ENCODE assay signal across 17 cellular contexts in genomic region chr3:171939578-171939977, GRCh38.
DNase-seq lines count a peak whose midpoint lies in the region; ATAC-seq and TF ChIP-seq lines count a peak whose summit lies in the region.
"Had no signal": no experiment of that assay in that cellular context is flagged by ENCODE, and none has a peak within 500 bp of the region (broad histone marks: within the 10 kb centered on the region; RNA-seq: fewer than 3 reads in every experiment).

No MANE protein-coding gene starts in this region.

- no peaks in the 10 kb centered on the region for H3K27me3 ChIP-seq in GM23338 (ENCODE audit: insufficient read depth)
- no peaks in the 10 kb centered on the region for H3K27me3 ChIP-seq in endodermal cell (ENCODE audit: control insufficient read depth, insufficient read depth, low read length, poor library complexity, severe bottlenecking)
- H3K27me3 ChIP-seq in SJCRH30, result no peaks in the 10 kb centered on the region

- no peaks in the 10 kb centered on the region for H3F3A ChIP-seq in GM23338 (replicated peaks; ENCODE audit: low read depth)

- no peaks in the 10 kb centered on the region for H3K27me3 Mint-ChIP-seq in GM23338 (ENCODE audit: insufficient read depth, low read depth, poor library complexity)
- H3K27me3 Mint-ChIP-seq in endodermal cell (ENCODE audit: insufficient read depth), result no peaks in the 10 kb centered on the region
- no peaks in the 10 kb centered on the region for H3K27me3 Mint-ChIP-seq in nephron (ENCODE audit: low read depth)
- peaks cover 3% of the 10 kb centered on the region for H3K27me3 Mint-ChIP-seq in activated CD4-positive, alpha-beta T cell treated with anti-CD3 and anti-CD28 coated beads for 36 hours

- 54% methylated on average over 2 of the region's 2 CpGs for WGBS in endodermal cell (ENCODE audit: insufficient coverage in 1 of 2, insufficient read length in 1 of 2), 2 experiments

- H3K27ac Mint-ChIP-seq in GM23338 (no peak overlapping the region), endodermal cell (no peak overlapping the region), nephron (peak overlapping the region; percentile 54 to 81 (median 73))
- H3K27ac Mint-ChIP-seq in activated CD4-positive, alpha-beta T cell treated with anti-CD3 and anti-CD28 coated beads for 36 hours, result no peak overlapping the region
- H3K27ac Mint-ChIP-seq: CD4-positive, alpha-beta memory T cell had no signal

- H3K4me3 ChIP-seq in GM23338 (no peak overlapping the region), endodermal cell (ENCODE audit: low read length) (peak overlapping the region; percentile 59), SJCRH30 (no peak overlapping the region)
- H3K4me3 ChIP-seq: A549 had no signal

- ATAC-seq in GM23338, result no peak
- ATAC-seq in activated CD4-positive, alpha-beta T cell treated with anti-CD3 and anti-CD28 coated beads for 36 hours, result no peak
- ATAC-seq: A549 had no signal

- no peaks in the 10 kb centered on the region for H3K4me1 ChIP-seq in GM23338 (ENCODE audit: insufficient read depth)
- peaks cover 11% of the 10 kb centered on the region for H3K4me1 ChIP-seq in endodermal cell (ENCODE audit: control insufficient read depth, insufficient read depth, low read length)
- no peaks in the 10 kb centered on the region; the same call in 1 of the 2 replicates for H3K4me1 ChIP-seq in SJCRH30

- H3K4me2 ChIP-seq in GM23338, result no peak overlapping the region
- H3K4me2 ChIP-seq: A549 had no signal

- no peaks in the 10 kb centered on the region; the same call in 2 of the 3 replicates for H3K9me3 Mint-ChIP-seq in GM23338
- H3K9me3 Mint-ChIP-seq in endodermal cell, result peaks cover 4% of the 10 kb centered on the region
- no peaks in the 10 kb centered on the region for H3K9me3 Mint-ChIP-seq in nephron
- H3K9me3 Mint-ChIP-seq in activated CD4-positive, alpha-beta T cell treated with anti-CD3 and anti-CD28 coated beads for 36 hours (ENCODE audit: low read depth), result no peaks in the 10 kb centered on the region

- no peak for DNase-seq in GM23338 (ENCODE audit: low spot score)
- peak; percentile 81 for DNase-seq in endodermal cell
- DNase-seq in left kidney (ENCODE audit: low read depth, low spot score), result peak; percentile 52
- DNase-seq in AG08395 (ENCODE audit: low spot score), result no peak
- no peak for DNase-seq in SJCRH30
- no peak for DNase-seq in activated CD4-positive, alpha-beta T cell treated with anti-CD3 and anti-CD28 coated beads for 36 hours
- DNase-seq: 8988T, ACHN, C1 segment of cervical spinal cord, COR-L47, DMS53, DMS79 treated with DMSO at 0.1 percent for 48 hours, H7, HCEC 1CT had no signal

- POLR2A ChIA-PET in activated CD4-positive, alpha-beta T cell treated with anti-CD3 and anti-CD28 coated beads for 36 hours (lab: Charles Lee), result no interaction called here

- no peak for TF ChIP-seq CTCF in GM23338 (conservative IDR thresholded peaks at IDR 0.05; ENCODE audit: low read depth in 2 of 2)
- TF ChIP-seq CTCF in endodermal cell (conservative IDR thresholded peaks at IDR 0.05), result no peak
- no peak for TF ChIP-seq CTCF in nephron (IDR thresholded peaks at IDR 0.05; ENCODE audit: unreplicated experiment in 3 of 3)

- intact Hi-C loops in activated CD4-positive, alpha-beta T cell treated with anti-CD3 and anti-CD28 coated beads for 36 hours (cut with DNase I, micrococcal nuclease), result no loop called here

- H3K9me3 ChIP-seq in endodermal cell (ENCODE audit: control insufficient read depth, low read length) (peaks cover 9% of the 10 kb centered on the region), SJCRH30 (replicated peaks) (no peaks in the 10 kb centered on the region)
- H3K9me3 ChIP-seq: A549 had no signal

- H3K4me3 Mint-ChIP-seq in GM23338 (no peak overlapping the region), endodermal cell (no peak overlapping the region), nephron (no peak overlapping the region)
- H3K4me3 Mint-ChIP-seq in activated CD4-positive, alpha-beta T cell treated with anti-CD3 and anti-CD28 coated beads for 36 hours, result no peak overlapping the region
- H3K4me3 Mint-ChIP-seq: CD4-positive, alpha-beta memory T cell had no signal

- no peaks in the 10 kb centered on the region for H3K36me3 ChIP-seq in GM23338 (ENCODE audit: insufficient read depth)
- no peaks in the 10 kb centered on the region for H3K36me3 ChIP-seq in endodermal cell (ENCODE audit: control insufficient read depth, insufficient read depth, low read length)
- no peaks in the 10 kb centered on the region for H3K36me3 ChIP-seq in SJCRH30

- no peaks in the 10 kb centered on the region for H3K79me2 ChIP-seq in GM23338 (replicated peaks; ENCODE audit: insufficient read depth)

- no peaks in the 10 kb centered on the region for H3K36me3 Mint-ChIP-seq in GM23338 (ENCODE audit: low read depth)
- no peaks in the 10 kb centered on the region for H3K36me3 Mint-ChIP-seq in endodermal cell (ENCODE audit: low read depth)
- no peaks in the 10 kb centered on the region for H3K36me3 Mint-ChIP-seq in nephron (ENCODE audit: low read depth)
- H3K36me3 Mint-ChIP-seq in activated CD4-positive, alpha-beta T cell treated with anti-CD3 and anti-CD28 coated beads for 36 hours (ENCODE audit: low read depth), result no peaks in the 10 kb centered on the region
- H3K36me3 Mint-ChIP-seq: CD4-positive, alpha-beta memory T cell had no signal

- H3K9ac ChIP-seq in endodermal cell (ENCODE audit: extremely low read depth, low read length, poor library complexity, severe bottlenecking), result no peak overlapping the region

- CTCF ChIA-PET in activated CD4-positive, alpha-beta T cell treated with anti-CD3 and anti-CD28 coated beads for 36 hours (lab: Charles Lee), result no interaction called here

- H4K20me1 ChIP-seq in GM23338 (replicated peaks; ENCODE audit: insufficient read depth), result no peaks in the 10 kb centered on the region

- H2AFZ ChIP-seq in GM23338, result 0 out of 2 replicates have a peak overlapping the region, but pooled peaks have one; percentile 6

- H3K9me2 ChIP-seq in GM23338 (ENCODE audit: insufficient read depth), result peaks cover 7% of the 10 kb centered on the region; the same call in 1 of the 2 replicates

- H3K27ac ChIP-seq in GM23338 (ENCODE audit: low read depth) (no peak overlapping the region), endodermal cell (ENCODE audit: low read depth, low read length) (no peak overlapping the region), SJCRH30 (no peak overlapping the region)

- H3K4me1 Mint-ChIP-seq in GM23338, result peaks cover 18% of the 10 kb centered on the region
- H3K4me1 Mint-ChIP-seq in endodermal cell, result peaks cover 52% of the 10 kb centered on the region
- peaks cover 27% of the 10 kb centered on the region for H3K4me1 Mint-ChIP-seq in nephron
- H3K4me1 Mint-ChIP-seq in activated CD4-positive, alpha-beta T cell treated with anti-CD3 and anti-CD28 coated beads for 36 hours, result no peaks in the 10 kb centered on the region

TF ChIP-seq in GM23338, 12 proteins besides CTCF, POLR2A, EP300 and RAD21 (continues in another document):
- TF ChIP-seq CREB1 (CRISPR knock-in tag; IDR thresholded peaks at IDR 0.05; ENCODE audit: low read depth) (no peak), ZNF114 (CRISPR knock-in tag; IDR thresholded peaks at IDR 0.05) (no peak), EZH2phosphoT487 (IDR thresholded peaks at IDR 0.05; ENCODE audit: unreplicated experiment) (no peak), EZH2 (IDR thresholded peaks at IDR 0.05; ENCODE audit: low read depth, unreplicated experiment) (no peak), POLR2AphosphoS5 (IDR thresholded peaks at IDR 0.05; ENCODE audit: low read depth) (no peak)
- TF ChIP-seq, protein P1, sequence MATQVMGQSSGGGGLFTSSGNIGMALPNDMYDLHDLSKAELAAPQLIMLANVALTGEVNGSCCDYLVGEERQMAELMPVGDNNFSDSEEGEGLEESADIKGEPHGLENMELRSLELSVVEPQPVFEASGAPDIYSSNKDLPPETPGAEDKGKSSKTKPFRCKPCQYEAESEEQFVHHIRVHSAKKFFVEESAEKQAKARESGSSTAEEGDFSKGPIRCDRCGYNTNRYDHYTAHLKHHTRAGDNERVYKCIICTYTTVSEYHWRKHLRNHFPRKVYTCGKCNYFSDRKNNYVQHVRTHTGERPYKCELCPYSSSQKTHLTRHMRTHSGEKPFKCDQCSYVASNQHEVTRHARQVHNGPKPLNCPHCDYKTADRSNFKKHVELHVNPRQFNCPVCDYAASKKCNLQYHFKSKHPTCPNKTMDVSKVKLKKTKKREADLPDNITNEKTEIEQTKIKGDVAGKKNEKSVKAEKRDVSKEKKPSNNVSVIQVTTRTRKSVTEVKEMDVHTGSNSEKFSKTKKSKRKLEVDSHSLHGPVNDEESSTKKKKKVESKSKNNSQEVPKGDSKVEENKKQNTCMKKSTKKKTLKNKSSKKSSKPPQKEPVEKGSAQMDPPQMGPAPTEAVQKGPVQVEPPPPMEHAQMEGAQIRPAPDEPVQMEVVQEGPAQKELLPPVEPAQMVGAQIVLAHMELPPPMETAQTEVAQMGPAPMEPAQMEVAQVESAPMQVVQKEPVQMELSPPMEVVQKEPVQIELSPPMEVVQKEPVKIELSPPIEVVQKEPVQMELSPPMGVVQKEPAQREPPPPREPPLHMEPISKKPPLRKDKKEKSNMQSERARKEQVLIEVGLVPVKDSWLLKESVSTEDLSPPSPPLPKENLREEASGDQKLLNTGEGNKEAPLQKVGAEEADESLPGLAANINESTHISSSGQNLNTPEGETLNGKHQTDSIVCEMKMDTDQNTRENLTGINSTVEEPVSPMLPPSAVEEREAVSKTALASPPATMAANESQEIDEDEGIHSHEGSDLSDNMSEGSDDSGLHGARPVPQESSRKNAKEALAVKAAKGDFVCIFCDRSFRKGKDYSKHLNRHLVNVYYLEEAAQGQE (IDR thresholded peaks at IDR 0.05; ENCODE audit: unreplicated experiment), result no peak

Comparison
In these comparisons a context has a peak if more than half of its experiments do, and no peak if none do; other contexts are left out.
1. DNase-seq: peak in endodermal cell (single experiment) and left kidney (single experiment); none in GM23338 (single experiment), AG08395 (single experiment), SJCRH30 (0 of 2) and activated CD4-positive, alpha-beta T cell treated with anti-CD3 and anti-CD28 coated beads for 36 hours (single experiment).
2. H3K27ac Mint-ChIP-seq: peak in nephron (3 of 3); none in GM23338 (single experiment), endodermal cell (single experiment) and activated CD4-positive, alpha-beta T cell treated with anti-CD3 and anti-CD28 coated beads for 36 hours (single experiment).